23 cellular contexts compared by ENCODE assay signal in genomic region chr6:70735513-70735912, GRCh38.
DNase-seq lines count a peak whose midpoint lies in the region; ATAC-seq and TF ChIP-seq lines count a peak whose summit lies in the region.
"Had no signal": no experiment of that assay in that cellular context is flagged by ENCODE, and none has a peak within 500 bp of the region (broad histone marks: within the 10 kb centered on the region; RNA-seq: fewer than 3 reads in every experiment).

No MANE protein-coding gene starts in this region.

- no peaks in the 10 kb centered on the region for H3K9me3 ChIP-seq in right atrium auricular region
- no peaks in the 10 kb centered on the region for H3K9me3 ChIP-seq in body of pancreas
- no peaks in the 10 kb centered on the region for H3K9me3 ChIP-seq in psoas muscle
- H3K9me3 ChIP-seq: A549, BE2C had no signal

- DNase-seq in Right ventricle myocardium superior (no peak), right atrium auricular region (ENCODE audit: low spot score) (no peak), body of pancreas (peak; percentile 34 to 60 (median 46)), psoas muscle (no peak), AG20443 (ENCODE audit: low spot score) (no peak)
- DNase-seq in stimulated activated CD4-positive, alpha-beta T cell treated with anti-CD3 and anti-CD28 coated beads, Interleukin-12 subunit alpha, Interleukin-12 subunit beta, amount 100 ng/mL, for 4 hours: no peak
- DNase-seq: BE2C; C1 segment of cervical spinal cord; CD4-positive, alpha-beta memory T cell; CD4-positive, CD25-positive, alpha-beta regulatory T cell; CD8-positive, alpha-beta memory T cell; COR-L47; DMS 273 treated with DMSO at 0.1 percent for 48 hours; DMS153; DMS53; DMS79; DND-41; EL; GDM1 had no signal

- WGBS in body of pancreas, 2 donors: 57 to 64% methylated on average over 6 of the region's 6 CpGs
- WGBS in psoas muscle, 3 donors: 35 to 48% (median 40%) methylated on average over 6 of the region's 6 CpGs

- H3K27me3 ChIP-seq in right atrium auricular region (no peaks in the 10 kb centered on the region), body of pancreas (no peaks in the 10 kb centered on the region), psoas muscle (ENCODE audit: insufficient read depth in 3 of 3, low read length in 2 of 3) (no peaks in the 10 kb centered on the region)
- H3K27me3 ChIP-seq: BE2C, BLaER1 had no signal

- TF ChIP-seq CTCF in right atrium auricular region (IDR thresholded peaks at IDR 0.05) (no peak), body of pancreas (IDR thresholded peaks at IDR 0.05) (no peak), psoas muscle (IDR thresholded peaks at IDR 0.05) (no peak)

- peaks cover 6% of the 10 kb centered on the region for H3K36me3 ChIP-seq in right atrium auricular region
- no peaks in the 10 kb centered on the region for H3K36me3 ChIP-seq in body of pancreas (replicated peaks in 1 of 2; ENCODE audit: insufficient read depth in 1 of 2, low read depth in 2 of 2)
- H3K36me3 ChIP-seq in psoas muscle (ENCODE audit: insufficient read depth in 1 of 2, low read depth in 1 of 2): peaks cover 0 to 6% of the 10 kb centered on the region in 2 donors
- H3K36me3 ChIP-seq: BE2C had no signal

- intact Hi-C loops in Right ventricle myocardium superior (cut with DNase I) (no loop called here), body of pancreas (cut with DNase I) (no loop called here), psoas muscle (cut with DNase I) (no loop called here)

- H3K4me1 ChIP-seq in right atrium auricular region (no peaks in the 10 kb centered on the region), body of pancreas (peaks cover 4% of the 10 kb centered on the region), psoas muscle (peaks cover 38% of the 10 kb centered on the region)
- H3K4me1 ChIP-seq: A549, BE2C, BLaER1 had no signal

- peak; percentile 79 for ATAC-seq in Right ventricle myocardium superior (ENCODE audit: poor library complexity)
- ATAC-seq in body of pancreas: peak; percentile 67
- ATAC-seq in psoas muscle: peak; percentile 71 to 92 (median 89)
- ATAC-seq: A549, GM12878 had no signal

- H3K4me3 ChIP-seq in right atrium auricular region (no peak overlapping the region), body of pancreas (no peak overlapping the region), psoas muscle (no peak overlapping the region)
- H3K4me3 ChIP-seq: A549, BLaER1, GM12878 had no signal

- no peak for TF ChIP-seq POLR2A in body of pancreas (IDR thresholded peaks at IDR 0.05)

- H3K27ac ChIP-seq in right atrium auricular region: no peak overlapping the region
- H3K27ac ChIP-seq in body of pancreas: no peak overlapping the region
- peak overlapping the region; percentile 47 for H3K27ac ChIP-seq in psoas muscle
- H3K27ac ChIP-seq: 22Rv1, A549, BLaER1 had no signal

Comparison
In these comparisons a context has a peak if more than half of its experiments do, and no peak if none do; other contexts are left out.
1. DNase-seq: peak in body of pancreas (4 of 4); none in Right ventricle myocardium superior (single experiment), right atrium auricular region (single experiment), psoas muscle (0 of 2), AG20443 (single experiment) and stimulated activated CD4-positive, alpha-beta T cell treated with anti-CD3 and anti-CD28 coated beads, Interleukin-12 subunit alpha, Interleukin-12 subunit beta, amount 100 ng/mL, for 4 hours (single experiment).
2. Peak in every context shown above with its lines, with median percentiles within 50 percentile points of each other: ATAC-seq.